Comparison of ENCODE assay signal across 16 cellular contexts in the genomic region with DNA sequence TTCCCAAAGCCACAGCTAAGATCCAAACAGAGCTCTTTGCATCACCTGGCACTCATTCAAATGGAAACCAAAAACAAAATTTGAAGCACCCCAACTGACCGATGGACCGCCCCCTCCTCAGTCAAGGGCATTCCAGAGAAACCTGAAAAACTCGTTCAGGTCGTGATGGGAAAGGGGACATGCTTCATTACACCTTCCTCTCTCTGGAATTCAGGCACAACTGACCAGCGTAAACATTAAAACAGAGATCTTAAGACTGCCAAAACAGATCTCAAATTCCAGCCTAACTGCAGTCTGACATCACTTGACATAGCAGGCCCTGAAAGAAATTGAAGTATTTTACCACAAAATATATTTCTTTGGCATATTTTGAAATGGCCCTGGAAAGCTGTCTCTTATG.
DNase-seq lines count a peak whose midpoint lies in the region; ATAC-seq lines count a peak whose summit lies in the region.
"Had no signal": no experiment of that assay in that cellular context is flagged by ENCODE, and none has a peak within 500 bp of the region (broad histone marks: within the 10 kb centered on the region; RNA-seq: fewer than 3 reads in every experiment).

No MANE protein-coding gene starts in this region.

- H3K27me3 ChIP-seq in iPS-18a (ENCODE audit: control insufficient read depth, insufficient read depth, low read length), result no peaks in the 10 kb centered on the region
- no peaks in the 10 kb centered on the region for H3K27me3 ChIP-seq in rectal smooth muscle tissue (ENCODE audit: control insufficient read depth, insufficient read depth, low read length)
- H3K27me3 ChIP-seq: BE2C had no signal

- H3K36me3 Mint-ChIP-seq in activated naive CD4-positive, alpha-beta T cell treated with anti-CD3 and anti-CD28 coated beads, Interleukin-2, amount 10 ng/mL, durations not matched to agents 7 days and 5 days, result peaks cover 17% of the 10 kb centered on the region

- H3K9me3 ChIP-seq in iPS-18a (ENCODE audit: control insufficient read depth, low read depth, low read length), result no peaks in the 10 kb centered on the region
- H3K9me3 ChIP-seq: BE2C, mucosa of descending colon had no signal

- H3K36me3 ChIP-seq in iPS-18a (ENCODE audit: control insufficient read depth, low read depth, low read length) (no peaks in the 10 kb centered on the region), rectal smooth muscle tissue (ENCODE audit: control insufficient read depth, insufficient read depth, low read length) (no peaks in the 10 kb centered on the region)
- H3K36me3 ChIP-seq: BE2C had no signal

- H3K4me1 ChIP-seq in iPS-18a (ENCODE audit: control insufficient read depth, low read depth, low read length) (peaks cover 36% of the 10 kb centered on the region), rectal smooth muscle tissue (ENCODE audit: control insufficient read depth, insufficient read depth, low read length) (peaks cover 27% of the 10 kb centered on the region)
- H3K4me1 ChIP-seq: BE2C had no signal

- H3K4me1 Mint-ChIP-seq in activated naive CD4-positive, alpha-beta T cell treated with anti-CD3 and anti-CD28 coated beads, Interleukin-2, amount 10 ng/mL, durations not matched to agents 7 days and 5 days, result peaks cover 6% of the 10 kb centered on the region

- no peak overlapping the region for H3K27ac Mint-ChIP-seq in activated naive CD4-positive, alpha-beta T cell treated with anti-CD3 and anti-CD28 coated beads, Interleukin-2, amount 10 ng/mL, durations not matched to agents 7 days and 5 days

- no peaks in the 10 kb centered on the region for H3K9me3 Mint-ChIP-seq in activated naive CD4-positive, alpha-beta T cell treated with anti-CD3 and anti-CD28 coated beads, Interleukin-2, amount 10 ng/mL, durations not matched to agents 7 days and 5 days

- H3K27ac ChIP-seq in iPS-18a (ENCODE audit: low read length) (no peak overlapping the region), rectal smooth muscle tissue (ENCODE audit: low read depth, low read length) (peak overlapping the region; percentile 71)

- peak overlapping the region; percentile 8 for H3K4me3 ChIP-seq in iPS-18a (ENCODE audit: low read length)
- no peak overlapping the region for H3K4me3 ChIP-seq in rectal smooth muscle tissue (ENCODE audit: low read length)
- H3K4me3 ChIP-seq: mucosa of descending colon had no signal

- peak; percentile 37 for DNase-seq in DMS79 treated with DMSO at 0.1 percent for 48 hours (lab: John Stamatoyannopoulos, UW)
- peak; percentile 20 for DNase-seq in NCI-H510A (lab: John Stamatoyannopoulos, UW)
- DNase-seq in foreskin melanocyte, result no peak
- no peak for DNase-seq in DMS 273 (lab: John Stamatoyannopoulos, UW; ENCODE audit: unreplicated experiment)
- DNase-seq in activated naive CD4-positive, alpha-beta T cell treated with anti-CD3 and anti-CD28 coated beads, Interleukin-2, amount 10 ng/mL, durations not matched to agents 7 days and 5 days, result no peak
- DNase-seq: activated CD4-positive, alpha-beta T cell treated with anti-CD3 and anti-CD28 coated beads, Interleukin-2, amount 50 U/mL, for 48 hours; activated naive CD4-positive, alpha-beta T cell treated with anti-CD3 and anti-CD28 coated beads, Interleukin-2, amount 50 U/mL, for 16 hours; BE2C; central memory CD4-positive, alpha-beta T cell; mucosa of descending colon; NCI-H1436; stimulated activated CD8-positive, alpha-beta memory T cell treated with anti-CD3 and anti-CD28 coated beads, Interleukin-4, amount 100 ng/mL, for 48 hours; T-helper 9 cell had no signal

- CTCF ChIA-PET in activated naive CD4-positive, alpha-beta T cell treated with anti-CD3 and anti-CD28 coated beads, Interleukin-2, amount 10 ng/mL, durations not matched to agents 7 days and 5 days (lab: Charles Lee), result no interaction called here

- ATAC-seq in HG03025 (IDR thresholded peaks at IDR 0.05; ENCODE audit: low FRiP score, unreplicated experiment), result no peak
- ATAC-seq: mucosa of descending colon had no signal

- no peak overlapping the region for H3K9ac ChIP-seq in iPS-18a (ENCODE audit: low read length)
- H3K9ac ChIP-seq in rectal smooth muscle tissue (ENCODE audit: low read length), result no peak overlapping the region

- H3K27me3 Mint-ChIP-seq in activated naive CD4-positive, alpha-beta T cell treated with anti-CD3 and anti-CD28 coated beads, Interleukin-2, amount 10 ng/mL, durations not matched to agents 7 days and 5 days, result no peaks in the 10 kb centered on the region

- no peak overlapping the region for H3K4me3 Mint-ChIP-seq in activated naive CD4-positive, alpha-beta T cell treated with anti-CD3 and anti-CD28 coated beads, Interleukin-2, amount 10 ng/mL, durations not matched to agents 7 days and 5 days

Comparison
In these comparisons a context has a peak if more than half of its experiments do, and no peak if none do; other contexts are left out.
1. DNase-seq: peak in DMS79 treated with DMSO at 0.1 percent for 48 hours (single experiment) and NCI-H510A (single experiment); none in foreskin melanocyte (single experiment), DMS 273 (single experiment) and activated naive CD4-positive, alpha-beta T cell treated with anti-CD3 and anti-CD28 coated beads, Interleukin-2, amount 10 ng/mL, durations not matched to agents 7 days and 5 days (single experiment).